Comparison of ENCODE assay signal across 1 cellular context in genomic region chr4:8181119-8181518, GRCh38.
TF ChIP-seq lines count a peak whose summit lies in the region.

No MANE protein-coding gene starts in this region.

TF ChIP-seq in HepG2, 621 proteins besides CTCF, POLR2A, EP300 and RAD21:
- TF ChIP-seq TEAD2 (CRISPR knock-in tag; IDR thresholded peaks at IDR 0.05): no peak
- peak; percentile 92 for TF ChIP-seq ZNF768 (CRISPR knock-in tag; IDR thresholded peaks at IDR 0.05)
